10 cellular contexts compared by ENCODE assay signal in the genomic region with DNA sequence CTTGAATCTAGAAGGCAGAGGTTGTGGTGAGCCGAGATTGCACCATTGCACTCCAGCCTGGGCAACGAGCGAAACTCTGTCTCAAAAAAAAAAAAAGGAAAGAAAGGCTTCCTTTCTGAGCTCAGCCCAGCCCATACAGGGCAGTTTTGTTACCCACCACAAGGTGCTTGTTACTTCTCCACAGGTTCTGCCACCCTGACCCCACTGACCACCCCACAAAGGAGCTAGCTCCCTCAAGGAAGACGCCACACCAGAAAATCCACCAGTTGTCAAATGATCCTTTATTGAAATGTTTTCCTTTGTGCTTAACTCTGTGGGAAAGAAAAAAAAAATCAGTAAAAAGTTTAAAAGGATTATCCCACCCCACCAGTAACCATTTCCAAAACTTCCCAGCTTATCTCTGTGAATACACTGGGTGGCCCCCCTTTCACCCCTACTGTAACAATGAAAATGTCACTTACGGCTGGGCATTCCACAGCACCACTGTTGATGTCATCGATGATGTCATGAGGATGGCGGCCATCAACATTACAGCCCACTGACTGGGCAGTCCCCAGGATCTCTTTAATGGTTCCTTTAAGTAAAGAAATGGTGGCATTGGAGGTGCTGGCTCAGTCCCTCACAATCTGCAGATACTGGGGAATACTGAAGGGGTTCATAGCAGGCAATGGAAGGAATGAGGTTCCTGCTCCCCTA. TPM values are rescaled to one million over a fixed set of nuclear protein-coding genes. Genes with fewer than 3 reads are reported as not detected.
DNase-seq lines count a peak whose midpoint lies in the region; ATAC-seq and TF ChIP-seq lines count a peak whose summit lies in the region.
"Had no signal": no experiment of that assay in that cellular context is flagged by ENCODE, and none has a peak within 500 bp of the region (broad histone marks: within the 10 kb centered on the region; RNA-seq: fewer than 3 reads in every experiment).

No MANE protein-coding gene starts in this region.

- no peak overlapping the region for H3K4me3 ChIP-seq in CD4-positive, alpha-beta memory T cell (ENCODE audit: low read length in 2 of 2)

- CTCF ChIA-PET in CD4-positive, alpha-beta memory T cell (lab: Charles Lee; ENCODE audit: partially characterized antibody) = no interaction called here
- CTCF ChIA-PET in activated CD8-positive, alpha-beta T cell treated with anti-CD3 and anti-CD28 coated beads, Interleukin-2, amount 10 ng/mL, durations not matched to agents 7 days and 5 days (lab: Charles Lee) = no interaction called here

- peaks cover 0 to 8% (median 0%) of the 10 kb centered on the region in 8 donors for H3K9me3 Mint-ChIP-seq in CD4-positive, alpha-beta memory T cell
- H3K9me3 Mint-ChIP-seq in activated CD8-positive, alpha-beta T cell treated with anti-CD3 and anti-CD28 coated beads, Interleukin-2, amount 10 ng/mL, durations not matched to agents 7 days and 5 days (ENCODE audit: insufficient read depth) = peaks cover 8% of the 10 kb centered on the region
- H3K9me3 Mint-ChIP-seq in memory B cell = no peaks in the 10 kb centered on the region

- no peaks in the 10 kb centered on the region for H3K27me3 ChIP-seq in CD4-positive, alpha-beta memory T cell (ENCODE audit: insufficient read depth, low read length)

- peak overlapping the region in 6 of 7 donors; percentile 27 to 98 (median 66) for H3K27ac Mint-ChIP-seq in CD4-positive, alpha-beta memory T cell
- peak overlapping the region; percentile 97 for H3K27ac Mint-ChIP-seq in activated CD8-positive, alpha-beta T cell treated with anti-CD3 and anti-CD28 coated beads, Interleukin-2, amount 10 ng/mL, durations not matched to agents 7 days and 5 days
- H3K27ac Mint-ChIP-seq in memory B cell = peak overlapping the region; percentile 93

- peak overlapping the region in 1 of 8 donors; percentile 53 for H3K4me3 Mint-ChIP-seq in CD4-positive, alpha-beta memory T cell
- no peak overlapping the region for H3K4me3 Mint-ChIP-seq in activated CD8-positive, alpha-beta T cell treated with anti-CD3 and anti-CD28 coated beads, Interleukin-2, amount 10 ng/mL, durations not matched to agents 7 days and 5 days
- no peak overlapping the region for H3K4me3 Mint-ChIP-seq in memory B cell

- H3K9me3 ChIP-seq in CD4-positive, alpha-beta memory T cell (ENCODE audit: control insufficient read depth in 1 of 2, low read length in 2 of 2) = no peaks in the 10 kb centered on the region

- no peaks in the 10 kb centered on the region for H3K27me3 Mint-ChIP-seq in CD4-positive, alpha-beta memory T cell
- H3K27me3 Mint-ChIP-seq in activated CD8-positive, alpha-beta T cell treated with anti-CD3 and anti-CD28 coated beads, Interleukin-2, amount 10 ng/mL, durations not matched to agents 7 days and 5 days (ENCODE audit: low read depth) = no peaks in the 10 kb centered on the region
- no peaks in the 10 kb centered on the region for H3K27me3 Mint-ChIP-seq in memory B cell

- no peak for DNase-seq in CD4-positive, alpha-beta memory T cell
- DNase-seq in HT1080 (ENCODE audit: low read depth) (peak; percentile 28), memory B cell (ENCODE audit: low spot score in 2 of 2) (no peak), HUDEP-2 (lab: John Stamatoyannopoulos, UW; ENCODE audit: unreplicated experiment in 76 of 76) (no peak)
- DNase-seq in activated CD8-positive, alpha-beta T cell treated with anti-CD3 and anti-CD28 coated beads, Interleukin-2, amount 10 ng/mL, durations not matched to agents 7 days and 5 days = no peak
- DNase-seq: NCI-H446 treated with DMSO at 0.1 percent for 48 hours had no signal

- peaks cover 61% of the 10 kb centered on the region for H3K36me3 ChIP-seq in CD4-positive, alpha-beta memory T cell (ENCODE audit: insufficient read depth, low read length)

- intact Hi-C loops in CD4-positive, alpha-beta memory T cell (cut with micrococcal nuclease) = no loop called here

- POLR2A ChIA-PET in CD4-positive, alpha-beta memory T cell (lab: Charles Lee; ENCODE audit: partially characterized antibody) = interaction anchor here (0.6 to 1.7 kb wide), 5 partner anchors 18 to 426 kb away, joined by 3 to 6 read pairs (median 3); a partner anchor contains a TSS
- POLR2A ChIA-PET in activated CD8-positive, alpha-beta T cell treated with anti-CD3 and anti-CD28 coated beads, Interleukin-2, amount 10 ng/mL, durations not matched to agents 7 days and 5 days (lab: Charles Lee) = interaction anchor here (0.6 to 1.4 kb wide), 3 partner anchors 10 to 683 kb away, joined by 3 to 6 read pairs (median 4); a partner anchor contains a TSS

- no peak overlapping the region for H3K27ac ChIP-seq in CD4-positive, alpha-beta memory T cell (ENCODE audit: low read depth, low read length)
- H3K27ac ChIP-seq: parathyroid adenoma had no signal

- ATAC-seq in activated CD8-positive, alpha-beta T cell treated with anti-CD3 and anti-CD28 coated beads, Interleukin-2, amount 10 ng/mL, durations not matched to agents 7 days and 5 days = no peak
- ATAC-seq in memory B cell (ENCODE audit: low read depth) (no peak), SK-N-SH treated with all-trans-retinoic acid at 6 μM for 48 hours (no peak), HG03025 (IDR thresholded peaks at IDR 0.05; ENCODE audit: low FRiP score, unreplicated experiment) (no peak), HG03039 (IDR thresholded peaks at IDR 0.05; ENCODE audit: unreplicated experiment) (no peak)

- H3K4me1 Mint-ChIP-seq in CD4-positive, alpha-beta memory T cell = peaks cover 24 to 59% (median 37%) of the 10 kb centered on the region in 4 donors
- H3K4me1 Mint-ChIP-seq in activated CD8-positive, alpha-beta T cell treated with anti-CD3 and anti-CD28 coated beads, Interleukin-2, amount 10 ng/mL, durations not matched to agents 7 days and 5 days (ENCODE audit: low read depth) = peaks cover 44% of the 10 kb centered on the region
- peaks cover 23% of the 10 kb centered on the region for H3K4me1 Mint-ChIP-seq in memory B cell

- peaks cover 52 to 82% of the 10 kb centered on the region in 2 donors for H3K36me3 Mint-ChIP-seq in CD4-positive, alpha-beta memory T cell
- H3K36me3 Mint-ChIP-seq in activated CD8-positive, alpha-beta T cell treated with anti-CD3 and anti-CD28 coated beads, Interleukin-2, amount 10 ng/mL, durations not matched to agents 7 days and 5 days (ENCODE audit: low read depth) = peaks cover 83% of the 10 kb centered on the region
- H3K36me3 Mint-ChIP-seq in memory B cell = peaks cover 35% of the 10 kb centered on the region

- peaks cover 27% of the 10 kb centered on the region for H3K4me1 ChIP-seq in CD4-positive, alpha-beta memory T cell (ENCODE audit: insufficient read depth, low read length)
- H3K4me1 ChIP-seq: parathyroid adenoma had no signal

TF ChIP-seq in SK-N-SH treated with all-trans-retinoic acid at 6 μM for 48 hours, 23 proteins besides CTCF, POLR2A, EP300 and RAD21 (continues in another document):
- TF ChIP-seq, protein P1, sequence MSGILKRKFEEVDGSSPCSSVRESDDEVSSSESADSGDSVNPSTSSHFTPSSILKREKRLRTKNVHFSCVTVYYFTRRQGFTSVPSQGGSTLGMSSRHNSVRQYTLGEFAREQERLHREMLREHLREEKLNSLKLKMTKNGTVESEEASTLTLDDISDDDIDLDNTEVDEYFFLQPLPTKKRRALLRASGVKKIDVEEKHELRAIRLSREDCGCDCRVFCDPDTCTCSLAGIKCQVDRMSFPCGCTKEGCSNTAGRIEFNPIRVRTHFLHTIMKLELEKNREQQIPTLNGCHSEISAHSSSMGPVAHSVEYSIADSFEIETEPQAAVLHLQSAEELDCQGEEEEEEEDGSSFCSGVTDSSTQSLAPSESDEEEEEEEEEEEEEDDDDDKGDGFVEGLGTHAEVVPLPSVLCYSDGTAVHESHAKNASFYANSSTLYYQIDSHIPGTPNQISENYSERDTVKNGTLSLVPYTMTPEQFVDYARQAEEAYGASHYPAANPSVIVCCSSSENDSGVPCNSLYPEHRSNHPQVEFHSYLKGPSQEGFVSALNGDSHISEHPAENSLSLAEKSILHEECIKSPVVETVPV (CRISPR knock-in tag; IDR thresholded peaks at IDR 0.05) = no peak
- TF ChIP-seq ZC3H10 (CRISPR knock-in tag; IDR thresholded peaks at IDR 0.05) (no peak), ZFP30 (CRISPR knock-in tag; IDR thresholded peaks at IDR 0.05) (no peak), TOX (CRISPR knock-in tag; IDR thresholded peaks at IDR 0.05; ENCODE audit: borderline replicate concordance) (no peak)

RNA-seq across cellular contexts. Expression of a gene that starts 3.6 kb away (rescaled TPM):
- 1,000 to 10,000 TPM; 1,622 to 1,664 TPM for total RNA-seq in CD4-positive, alpha-beta memory T cell
- 1,000 to 10,000 TPM; 1,304 to 1,786 TPM for polyA plus RNA-seq in CD4-positive, alpha-beta memory T cell
- 1,981 and 2,351 TPM in 2 replicates for total RNA-seq in HT1080 (2014; rRNA removed; shearing (Covaris generic))
- 4,320 and 4,665 TPM in 2 replicates for polyA plus RNA-seq in HT1080 (2015; cell fraction: cytosol; rRNA removed)
- polyA plus RNA-seq in HT1080 (2015; cell fraction: nucleus; rRNA removed) = 982 and 1,041 TPM in 2 replicates
- 1,000 to 10,000 TPM; 1,248 to 1,328 TPM for total RNA-seq in activated CD8-positive, alpha-beta T cell treated with anti-CD3 and anti-CD28 coated beads, Interleukin-2, amount 10 ng/mL, durations not matched to agents 7 days and 5 days

RNA-seq across cellular contexts. Expression of a gene that starts 3.7 kb away (rescaled TPM):
- total RNA-seq in CD4-positive, alpha-beta memory T cell = 10 to 100 TPM; 30.5 to 31.3 TPM
- 1 to 10 TPM; 4.3 to 9.2 TPM for polyA plus RNA-seq in CD4-positive, alpha-beta memory T cell
- total RNA-seq in HT1080 (2014; rRNA removed; shearing (Covaris generic)) = 13.0 and 13.2 TPM in 2 replicates
- polyA plus RNA-seq in HT1080 (2015; cell fraction: cytosol; rRNA removed) = 12.0 and 12.7 TPM in 2 replicates
- 36.8 and 44.0 TPM in 2 replicates for polyA plus RNA-seq in HT1080 (2015; cell fraction: nucleus; rRNA removed)
- 10 to 100 TPM; 17.8 to 18.0 TPM for total RNA-seq in activated CD8-positive, alpha-beta T cell treated with anti-CD3 and anti-CD28 coated beads, Interleukin-2, amount 10 ng/mL, durations not matched to agents 7 days and 5 days

RNA-seq across cellular contexts. Expression of a gene that starts 23.4 kb away (rescaled TPM):
- total RNA-seq in CD4-positive, alpha-beta memory T cell = 10 to 100 TPM; 22.2 to 22.5 TPM
- polyA plus RNA-seq in CD4-positive, alpha-beta memory T cell = 1 to 10 TPM; 1.0 to 5.8 TPM
- total RNA-seq in HT1080 (2014; rRNA removed; shearing (Covaris generic)) = 9.8 and 10.9 TPM in 2 replicates
- polyA plus RNA-seq in HT1080 (2015; cell fraction: cytosol; rRNA removed) = 4.4 and 4.7 TPM in 2 replicates
- 7.4 and 10.4 TPM in 2 replicates for polyA plus RNA-seq in HT1080 (2015; cell fraction: nucleus; rRNA removed)
- 10 to 100 TPM; 11.3 to 12.1 TPM for total RNA-seq in activated CD8-positive, alpha-beta T cell treated with anti-CD3 and anti-CD28 coated beads, Interleukin-2, amount 10 ng/mL, durations not matched to agents 7 days and 5 days

RNA-seq across cellular contexts. Expression of a gene that starts 50.6 kb away (rescaled TPM):
- total RNA-seq in CD4-positive, alpha-beta memory T cell = 1 to 10 TPM; 2.1 to 2.3 TPM
- polyA plus RNA-seq in CD4-positive, alpha-beta memory T cell = 1 to 10 TPM; 1.1 to 3.2 TPM
- total RNA-seq in HT1080 (2014; rRNA removed; shearing (Covaris generic)) = 5.1 and 8.9 TPM in 2 replicates
- 5.3 and 5.8 TPM in 2 replicates for polyA plus RNA-seq in HT1080 (2015; cell fraction: cytosol; rRNA removed)
- 6.4 and 8.5 TPM in 2 replicates for polyA plus RNA-seq in HT1080 (2015; cell fraction: nucleus; rRNA removed)
- 1 to 10 TPM; 5.6 to 7.2 TPM for total RNA-seq in activated CD8-positive, alpha-beta T cell treated with anti-CD3 and anti-CD28 coated beads, Interleukin-2, amount 10 ng/mL, durations not matched to agents 7 days and 5 days
